Comparison of ENCODE assay signal across 8 cellular contexts in genomic region chr14:106170163-106170658, GRCh38.
DNase-seq lines count a peak whose midpoint lies in the region; ATAC-seq, FAIRE-seq and TF ChIP-seq lines count a peak whose summit lies in the region.
"Not testable (repeated sequence)": the region's sequence is repeated elsewhere in the genome, so short reads cannot be mapped to it uniquely, and the experiment has no call there.

No MANE protein-coding gene starts in this region.

- H3K4me1 ChIP-seq in A549; mesendoderm (ENCODE audit: control insufficient read depth, low read depth, low read length): not testable (repeated sequence)

- not testable (repeated sequence) for TF ChIP-seq EP300 in A549 (IDR thresholded peaks at IDR 0.05)

- not testable (repeated sequence) for H2BK5ac ChIP-seq in mesendoderm (ENCODE audit: low read length)

- H2AK5ac ChIP-seq in mesendoderm (ENCODE audit: low read length): not testable (repeated sequence)

- POLR2A ChIA-PET in A549 (lab: Yijun Ruan, JAX): not testable (repeated sequence)

- H2BK120ac ChIP-seq in mesendoderm (ENCODE audit: low read depth, low read length): not testable (repeated sequence)

- H3K9me3 ChIP-seq in A549: not testable (repeated sequence)

- CTCF ChIA-PET in A549 (lab: Yijun Ruan, JAX): not testable (repeated sequence)

- TF ChIP-seq RAD21 in A549 (conservative IDR thresholded peaks at IDR 0.05 in 1 of 2, IDR thresholded peaks at IDR 0.05 in 1 of 2): not testable (repeated sequence)

- H3K18ac ChIP-seq in mesendoderm (ENCODE audit: low read length): not testable (repeated sequence)

- H3K4ac ChIP-seq in mesendoderm (ENCODE audit: low read depth, low read length): not testable (repeated sequence)

- not testable (repeated sequence) for ATAC-seq in A549

- H3K4me2 ChIP-seq in A549; mesendoderm (ENCODE audit: low read length): not testable (repeated sequence)

- not testable (repeated sequence) for H4K8ac ChIP-seq in mesendoderm (ENCODE audit: low read depth, low read length)

- not testable (repeated sequence) for H2BK15ac ChIP-seq in mesendoderm (replicated peaks; ENCODE audit: low read depth)

- H3K79me2 ChIP-seq in mesendoderm (ENCODE audit: control insufficient read depth, insufficient read depth, low read length): not testable (repeated sequence)

- not testable (repeated sequence) for H3K79me1 ChIP-seq in mesendoderm (ENCODE audit: low read length)

- not testable (repeated sequence) for FAIRE-seq in A549 (lab: Jason Lieb, UNC)

- peak in 1 of 2 experiments; percentile 12 for DNase-seq in A549 (ENCODE audit: low read depth in 1 of 2, low spot score in 1 of 2)
- peak; percentile 3 to 51 for DNase-seq in NCI-H1930 (lab: John Stamatoyannopoulos, UW)
- DNase-seq in activated T-cell treated with anti-CD3 and anti-CD28 coated beads, Interleukin-2, amount 50 U/mL, for 1 hour: peak; percentile 74
- peak; percentile 67 for DNase-seq in central memory CD4-positive, alpha-beta T cell
- peak; percentile 1 for DNase-seq in mesendoderm
- DNase-seq in stimulated activated CD4-positive, alpha-beta T cell treated with anti-CD3 and anti-CD28 coated beads, Interleukin-4, amount 100 ng/mL, for 48 hours (ENCODE audit: low read depth in 2 of 2): peak; percentile 78 to 88

- not testable (repeated sequence) for H3K23ac ChIP-seq in mesendoderm (ENCODE audit: low read length)

- H4K5ac ChIP-seq in mesendoderm (ENCODE audit: low read length): not testable (repeated sequence)

- H3K9ac ChIP-seq in mesendoderm (ENCODE audit: low read length): not testable (repeated sequence)

- H3K27me3 ChIP-seq in mesendoderm (ENCODE audit: insufficient read depth, low read length, poor library complexity): not testable (repeated sequence)

- H3K36me3 ChIP-seq in mesendoderm (ENCODE audit: control insufficient read depth, insufficient read depth, low read length): not testable (repeated sequence)

- H3K56ac ChIP-seq in mesendoderm (ENCODE audit: low read length): not testable (repeated sequence)

- 51% methylated on average over 7 of the region's 13 CpGs for WGBS in A549 (ENCODE audit: missing lambda C conversion rate)
- no CpG with 5 or more reads among the region's 13 CpGs for WGBS in mesendoderm (ENCODE audit: extremely low coverage, insufficient coverage, low lambda C conversion rate)

- TF ChIP-seq POLR2A in A549 (IDR thresholded peaks at IDR 0.05; ENCODE audit: low read length): not testable (repeated sequence)

- TF ChIP-seq CTCF in A549 (IDR thresholded peaks at IDR 0.05): peak; percentile 21; the same call in 1 of the 3 replicates
- TF ChIP-seq CTCF in GM12874 (IDR thresholded peaks at IDR 0.05; ENCODE audit: insufficient read depth, low read depth, low read length): peak; percentile 97
- 0 out of 2 replicates have a peak, but pooled peaks have one; percentile 27 for TF ChIP-seq CTCF in WI38 (IDR thresholded peaks at IDR 0.05; ENCODE audit: low read depth, low read length)

- not testable (repeated sequence) for H3K4me3 ChIP-seq in A549; WI38 (ENCODE audit: low read depth, low read length); mesendoderm (ENCODE audit: low read length)

- not testable (repeated sequence) for H3K27ac ChIP-seq in A549; mesendoderm (ENCODE audit: low read depth, low read length)

Comparison
In these comparisons a context has a peak if more than half of its experiments do, and no peak if none do; other contexts are left out.
1. CTCF ChIP-seq: peak in every context shown above with its lines; median percentile 97 in GM12874; 27 in WI38; 21 in A549.